8 cellular contexts compared by ENCODE assay signal in the genomic region with DNA sequence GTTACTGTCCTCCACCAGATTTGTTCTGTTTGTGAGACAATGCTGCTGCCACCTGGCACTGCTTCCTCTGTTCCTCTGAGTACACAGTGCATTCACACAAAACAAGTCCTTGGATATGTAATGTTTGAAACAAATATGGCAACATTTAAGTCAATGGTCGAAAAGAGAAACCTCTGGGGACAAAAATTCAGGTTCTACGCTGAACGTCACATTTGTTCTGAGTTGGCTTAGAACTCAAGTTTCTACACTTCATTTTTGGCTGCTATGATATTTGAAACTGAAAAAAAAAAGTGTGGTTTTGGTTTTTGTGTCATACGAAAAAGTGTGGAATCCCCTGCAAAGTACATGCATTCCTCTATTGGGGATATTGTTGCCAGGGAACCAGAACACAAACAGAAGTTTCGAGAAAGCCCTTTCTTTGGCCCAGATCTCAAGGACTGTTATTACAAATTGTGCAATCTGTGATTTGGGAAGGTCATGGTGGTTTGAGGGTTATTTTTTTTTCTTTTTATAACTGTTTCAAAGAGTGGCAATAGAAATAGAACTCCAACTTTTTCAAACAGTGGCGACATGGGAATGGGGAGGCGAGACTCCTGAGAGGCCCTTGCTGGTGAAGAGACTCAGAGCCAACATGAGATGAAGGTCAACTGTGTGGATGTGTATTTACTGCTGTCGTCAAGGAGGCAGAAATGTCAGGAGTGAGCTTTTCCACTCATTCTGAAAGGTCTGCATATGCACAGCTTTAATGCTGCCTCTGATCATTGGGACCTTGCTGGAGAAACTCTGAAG.
A peak's percentile ranks its signal among the peaks of the same experiment; 100 is the strongest.
DNase-seq lines count a peak whose midpoint lies in the region; ATAC-seq and TF ChIP-seq lines count a peak whose summit lies in the region.

No MANE protein-coding gene starts in this region.

- H4K20me1 ChIP-seq in Karpas-422 (ENCODE audit: insufficient read depth, low read depth, low read length) = no peaks in the 10 kb centered on the region

- TF ChIP-seq CTCF in heart left ventricle (IDR thresholded peaks at IDR 0.05) = no peak

- 58 to 62% (median 59%) methylated on average over 8 of the region's 8 CpGs for WGBS in heart left ventricle, 4 donors

- H3K4me3 Mint-ChIP-seq in activated CD8-positive, alpha-beta T cell treated with anti-CD3 and anti-CD28 coated beads, Interleukin-2, amount 10 ng/mL, durations not matched to agents 7 days and 5 days = peak overlapping the region; percentile 46
- H3K4me3 Mint-ChIP-seq in stimulated activated naive CD8-positive, alpha-beta T cell treated with anti-CD3 and anti-CD28 coated beads, Interleukin-15, amount 100 ng/mL, for 72 hours = peak overlapping the region; percentile 77

- H3K4me1 ChIP-seq in heart left ventricle (peaks cover 0 to 59% (median 14%) of the 10 kb centered on the region in 12 donors), Karpas-422 (ENCODE audit: low read length) (no peaks in the 10 kb centered on the region)

- no peak overlapping the region for H3K4me2 ChIP-seq in Karpas-422 (ENCODE audit: low read depth, low read length, poor library complexity, severe bottlenecking)

- no peak for DNase-seq in activated CD8-positive, alpha-beta T cell treated with anti-CD3 and anti-CD28 coated beads, Interleukin-2, amount 10 ng/mL, durations not matched to agents 7 days and 5 days
- DNase-seq in heart left ventricle = peak in 4 of 5 donors; percentile 44 to 47 (median 46)
- peak; percentile 28 to 46 for DNase-seq in stimulated activated naive CD8-positive, alpha-beta T cell treated with anti-CD3 and anti-CD28 coated beads, Interleukin-15, amount 100 ng/mL, for 72 hours
- DNase-seq in Karpas-422 = no peak
- no peak for DNase-seq in NCI-H1417 treated with DMSO at 0.1 percent for 48 hours (lab: John Stamatoyannopoulos, UW)

- peak overlapping the region; percentile 33 to 91 (median 66) for H3K27ac ChIP-seq in heart left ventricle
- H3K27ac ChIP-seq in Karpas-422 (ENCODE audit: low read length) = no peak overlapping the region

- no peaks in the 10 kb centered on the region for H3K9me2 ChIP-seq in Karpas-422 (replicated peaks; ENCODE audit: insufficient read depth, low read length)

- H2AFZ ChIP-seq in Karpas-422 (ENCODE audit: low read length) = no peak overlapping the region

- H3K9me3 Mint-ChIP-seq in activated CD8-positive, alpha-beta T cell treated with anti-CD3 and anti-CD28 coated beads, Interleukin-2, amount 10 ng/mL, durations not matched to agents 7 days and 5 days (ENCODE audit: insufficient read depth) = peaks cover 5% of the 10 kb centered on the region
- H3K9me3 Mint-ChIP-seq in stimulated activated naive CD8-positive, alpha-beta T cell treated with anti-CD3 and anti-CD28 coated beads, Interleukin-15, amount 100 ng/mL, for 72 hours = peaks cover 8 to 13% of the 10 kb centered on the region in 2 donors

- POLR2A ChIA-PET in activated CD8-positive, alpha-beta T cell treated with anti-CD3 and anti-CD28 coated beads, Interleukin-2, amount 10 ng/mL, durations not matched to agents 7 days and 5 days (lab: Charles Lee) = interaction anchor here (0.6 to 1.4 kb wide), 4 partner anchors 27 to 227 kb away, joined by 3 to 7 read pairs (median 4); a partner anchor contains a TSS

- peaks cover 7% of the 10 kb centered on the region for H3K36me3 Mint-ChIP-seq in activated CD8-positive, alpha-beta T cell treated with anti-CD3 and anti-CD28 coated beads, Interleukin-2, amount 10 ng/mL, durations not matched to agents 7 days and 5 days (ENCODE audit: low read depth)

- ATAC-seq in GM18502 (IDR thresholded peaks at IDR 0.05; ENCODE audit: poor library complexity, unreplicated experiment) (peak; percentile 63), HG02884 (IDR thresholded peaks at IDR 0.05; ENCODE audit: unreplicated experiment) (peak; percentile 69), heart left ventricle (peak; percentile 73 to 81 (median 77)), GM18861 (IDR thresholded peaks at IDR 0.05; ENCODE audit: unreplicated experiment) (no peak)
- ATAC-seq in activated CD8-positive, alpha-beta T cell treated with anti-CD3 and anti-CD28 coated beads, Interleukin-2, amount 10 ng/mL, durations not matched to agents 7 days and 5 days = peak; percentile 50
- ATAC-seq in stimulated activated naive CD8-positive, alpha-beta T cell treated with anti-CD3 and anti-CD28 coated beads, Interleukin-15, amount 100 ng/mL, for 72 hours = peak; percentile 75

- H3K27ac Mint-ChIP-seq in activated CD8-positive, alpha-beta T cell treated with anti-CD3 and anti-CD28 coated beads, Interleukin-2, amount 10 ng/mL, durations not matched to agents 7 days and 5 days = peak overlapping the region; percentile 82
- peak overlapping the region; percentile 89 to 99 for H3K27ac Mint-ChIP-seq in stimulated activated naive CD8-positive, alpha-beta T cell treated with anti-CD3 and anti-CD28 coated beads, Interleukin-15, amount 100 ng/mL, for 72 hours

- CTCF ChIA-PET in activated CD8-positive, alpha-beta T cell treated with anti-CD3 and anti-CD28 coated beads, Interleukin-2, amount 10 ng/mL, durations not matched to agents 7 days and 5 days (lab: Charles Lee) = interaction anchor here (1.0 to 1.4 kb wide), 3 partner anchors 24 to 230 kb away, joined by 3 to 4 read pairs (median 3); no protein-coding TSS in a partner anchor

- H3K9me3 ChIP-seq in heart left ventricle (peaks cover 0 to 14% (median 0%) of the 10 kb centered on the region in 12 donors), Karpas-422 (ENCODE audit: low read length) (peaks cover 4% of the 10 kb centered on the region; the same call in 1 of the 2 replicates)

- H3K9ac ChIP-seq in Karpas-422 (ENCODE audit: low read length) = no peak overlapping the region

- no peak overlapping the region for H3K4me3 ChIP-seq in heart left ventricle
- no peak overlapping the region for H3K4me3 ChIP-seq in Karpas-422 (ENCODE audit: low read length)

- peaks cover 42% of the 10 kb centered on the region for H3K4me1 Mint-ChIP-seq in activated CD8-positive, alpha-beta T cell treated with anti-CD3 and anti-CD28 coated beads, Interleukin-2, amount 10 ng/mL, durations not matched to agents 7 days and 5 days (ENCODE audit: low read depth)
- H3K4me1 Mint-ChIP-seq in stimulated activated naive CD8-positive, alpha-beta T cell treated with anti-CD3 and anti-CD28 coated beads, Interleukin-15, amount 100 ng/mL, for 72 hours = peaks cover 72% of the 10 kb centered on the region

- TF ChIP-seq POLR2A in heart left ventricle (IDR thresholded peaks at IDR 0.05) = no peak

- no peaks in the 10 kb centered on the region for H3K27me3 ChIP-seq in heart left ventricle
- H3K27me3 ChIP-seq in Karpas-422 (ENCODE audit: low read length) = 0 out of 2 replicates have a peak, but pooled peaks cover 3% of the 10 kb centered on the region

- intact Hi-C loops in heart left ventricle (cut with DNase I) = loop anchor here in 3 of 10 donors (5.0 to 10.0 kb wide), 3 partner anchors 107 to 230 kb away; a partner anchor contains a TSS

- H3K79me2 ChIP-seq in Karpas-422 (ENCODE audit: low read length) = no peaks in the 10 kb centered on the region

- H3K36me3 ChIP-seq in heart left ventricle (no peaks in the 10 kb centered on the region), Karpas-422 (ENCODE audit: insufficient read depth, low read length) (no peaks in the 10 kb centered on the region)

- H3K27me3 Mint-ChIP-seq in activated CD8-positive, alpha-beta T cell treated with anti-CD3 and anti-CD28 coated beads, Interleukin-2, amount 10 ng/mL, durations not matched to agents 7 days and 5 days (ENCODE audit: low read depth) = peaks cover 3% of the 10 kb centered on the region
- H3K27me3 Mint-ChIP-seq in stimulated activated naive CD8-positive, alpha-beta T cell treated with anti-CD3 and anti-CD28 coated beads, Interleukin-15, amount 100 ng/mL, for 72 hours = no peaks in the 10 kb centered on the region

Comparison
In these comparisons a context has a peak if more than half of its experiments do, and no peak if none do; other contexts are left out.
1. DNase-seq: peak in heart left ventricle (4 of 5) and stimulated activated naive CD8-positive, alpha-beta T cell treated with anti-CD3 and anti-CD28 coated beads, Interleukin-15, amount 100 ng/mL, for 72 hours (2 of 2); none in activated CD8-positive, alpha-beta T cell treated with anti-CD3 and anti-CD28 coated beads, Interleukin-2, amount 10 ng/mL, durations not matched to agents 7 days and 5 days (single experiment), Karpas-422 (single experiment) and NCI-H1417 treated with DMSO at 0.1 percent for 48 hours (single experiment).